In the genomic region with DNA sequence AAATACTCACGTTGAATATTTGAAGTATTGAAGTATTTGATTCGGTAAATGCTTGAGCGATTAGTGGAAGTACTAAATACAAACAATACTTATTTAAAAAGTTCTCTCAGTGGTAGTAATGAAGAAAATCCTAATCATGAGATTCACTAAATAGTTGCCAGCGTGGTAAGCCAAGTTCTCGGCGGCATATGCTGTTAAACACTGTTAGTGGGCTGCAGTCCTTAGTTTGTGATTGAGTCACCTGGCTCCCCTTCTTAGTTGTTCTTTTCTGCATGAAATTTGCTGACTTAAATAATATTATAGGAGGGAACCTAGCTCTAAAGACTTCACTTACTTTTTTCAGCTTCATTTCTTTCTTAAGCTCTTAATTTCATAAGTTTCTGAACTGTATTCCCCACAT, we compare ENCODE assay signal across 16 cellular contexts.
"Had no signal": no experiment of that assay in that cellular context is flagged by ENCODE, and none has a peak within 500 bp of the region (broad histone marks: within the 10 kb centered on the region; RNA-seq: fewer than 3 reads in every experiment).

No MANE protein-coding gene starts in this region.

- H3K36me3 Mint-ChIP-seq: activated CD4-positive, alpha-beta memory T cell treated with anti-CD3 and anti-CD28 coated beads for 36 hours; memory B cell; neural progenitor cell; WTC11 had no signal

- H3K9me3 ChIP-seq: ascending aorta, colonic mucosa, gastroesophageal sphincter, right atrium auricular region, suprapubic skin had no signal

- H3K9ac ChIP-seq: neural progenitor cell had no signal

- H2AFZ ChIP-seq: neural progenitor cell had no signal

- H3K9me3 Mint-ChIP-seq: activated CD4-positive, alpha-beta memory T cell treated with anti-CD3 and anti-CD28 coated beads for 36 hours; activated naive CD4-positive, alpha-beta T cell treated with anti-CD3 and anti-CD28 coated beads, Interleukin-2, amount 10 ng/mL, durations not matched to agents 7 days and 5 days; activated T-cell treated with anti-CD3 and anti-CD28 coated beads, Interleukin-2, amount 50 U/mL, for 4 hours; memory B cell; neural progenitor cell; stimulated activated naive CD8-positive, alpha-beta T cell treated with anti-CD3 and anti-CD28 coated beads, Interleukin-15, amount 100 ng/mL, for 72 hours; WTC11 had no signal

- H3K4me2 ChIP-seq: neural progenitor cell had no signal

- H3K36me3 ChIP-seq: ascending aorta, colonic mucosa, gastroesophageal sphincter, neural progenitor cell, right atrium auricular region, suprapubic skin had no signal

- DNase-seq: activated CD4-positive, alpha-beta memory T cell treated with anti-CD3 and anti-CD28 coated beads for 36 hours; activated CD4-positive, alpha-beta T cell treated with anti-CD3 and anti-CD28 coated beads for 36 hours; activated naive CD4-positive, alpha-beta T cell treated with anti-CD3 and anti-CD28 coated beads, Interleukin-2, amount 10 ng/mL, durations not matched to agents 7 days and 5 days; activated T-cell treated with anti-CD3 and anti-CD28 coated beads, Interleukin-2, amount 50 U/mL, for 4 hours; colonic mucosa; stimulated activated naive CD8-positive, alpha-beta T cell treated with anti-CD3 and anti-CD28 coated beads, Interleukin-15, amount 100 ng/mL, for 72 hours; trophoblast cell had no signal

- H3K4me1 ChIP-seq: colonic mucosa had no signal

- H3K27ac Mint-ChIP-seq: activated CD4-positive, alpha-beta memory T cell treated with anti-CD3 and anti-CD28 coated beads for 36 hours; activated CD4-positive, alpha-beta T cell treated with anti-CD3 and anti-CD28 coated beads for 36 hours; neural progenitor cell; progenitor cell of endocrine pancreas; stimulated activated naive CD8-positive, alpha-beta T cell treated with anti-CD3 and anti-CD28 coated beads, Interleukin-15, amount 100 ng/mL, for 72 hours; WTC11 had no signal

- H3K4me3 ChIP-seq: ascending aorta, colonic mucosa, gastroesophageal sphincter, neural progenitor cell, right atrium auricular region, skin epidermis, suprapubic skin had no signal

- H3K27ac ChIP-seq: ascending aorta, colonic mucosa, gastroesophageal sphincter, neural progenitor cell, right atrium auricular region, skin epidermis, suprapubic skin had no signal

- ATAC-seq: activated CD4-positive, alpha-beta T cell treated with anti-CD3 and anti-CD28 coated beads for 36 hours; activated T-cell treated with anti-CD3 and anti-CD28 coated beads, Interleukin-2, amount 50 U/mL, for 4 hours; gastroesophageal sphincter; stimulated activated naive CD8-positive, alpha-beta T cell treated with anti-CD3 and anti-CD28 coated beads, Interleukin-15, amount 100 ng/mL, for 72 hours had no signal

- H3K27me3 ChIP-seq: ascending aorta, colonic mucosa, gastroesophageal sphincter, neural progenitor cell, right atrium auricular region, suprapubic skin had no signal

- H3K27me3 Mint-ChIP-seq: activated CD4-positive, alpha-beta memory T cell treated with anti-CD3 and anti-CD28 coated beads for 36 hours; activated CD4-positive, alpha-beta T cell treated with anti-CD3 and anti-CD28 coated beads for 36 hours; activated naive CD4-positive, alpha-beta T cell treated with anti-CD3 and anti-CD28 coated beads, Interleukin-2, amount 10 ng/mL, durations not matched to agents 7 days and 5 days; memory B cell; progenitor cell of endocrine pancreas; stimulated activated naive CD8-positive, alpha-beta T cell treated with anti-CD3 and anti-CD28 coated beads, Interleukin-15, amount 100 ng/mL, for 72 hours had no signal

- H3K4me3 Mint-ChIP-seq: activated CD4-positive, alpha-beta memory T cell treated with anti-CD3 and anti-CD28 coated beads for 36 hours; activated CD4-positive, alpha-beta T cell treated with anti-CD3 and anti-CD28 coated beads for 36 hours; activated naive CD4-positive, alpha-beta T cell treated with anti-CD3 and anti-CD28 coated beads, Interleukin-2, amount 10 ng/mL, durations not matched to agents 7 days and 5 days; activated T-cell treated with anti-CD3 and anti-CD28 coated beads, Interleukin-2, amount 50 U/mL, for 4 hours; neural progenitor cell; stimulated activated naive CD8-positive, alpha-beta T cell treated with anti-CD3 and anti-CD28 coated beads, Interleukin-15, amount 100 ng/mL, for 72 hours; WTC11 had no signal
